ENCODE assay signal across 23 cellular contexts in genomic region chr14:23763394-23763793, GRCh38.
DNase-seq lines count a peak whose midpoint lies in the region; ATAC-seq, FAIRE-seq and TF ChIP-seq lines count a peak whose summit lies in the region.
"Had no signal": no experiment of that assay in that cellular context is flagged by ENCODE, and none has a peak within 500 bp of the region (broad histone marks: within the 10 kb centered on the region; RNA-seq: fewer than 3 reads in every experiment).

No MANE protein-coding gene starts in this region.

- H2AK5ac ChIP-seq in IMR-90 (ENCODE audit: low read depth, low read length), result no peak overlapping the region

- H3K27me3 ChIP-seq in IMR-90 (ENCODE audit: control insufficient read depth, insufficient read depth, low read length), result no peaks in the 10 kb centered on the region
- peaks cover 3% of the 10 kb centered on the region for H3K27me3 ChIP-seq in effector memory CD4-positive, alpha-beta T cell (replicated peaks; ENCODE audit: control insufficient read depth, insufficient read depth, low read length, poor library complexity, severe bottlenecking)
- H3K27me3 ChIP-seq: BE2C, BLaER1 had no signal

- H3K9ac ChIP-seq in IMR-90 (ENCODE audit: low read depth, low read length), result no peak overlapping the region
- H3K9ac ChIP-seq: BLaER1 had no signal

- no peak overlapping the region for H4K8ac ChIP-seq in IMR-90 (ENCODE audit: low read depth in 2 of 2, low read length in 2 of 2)

- no peak overlapping the region for H3K4ac ChIP-seq in IMR-90 (ENCODE audit: low read depth, low read length)

- ATAC-seq in A549 (no peak), IMR-90 (ENCODE audit: low read depth) (no peak), left lobe of liver (peak; percentile 31)
- ATAC-seq: GM12878 had no signal

- no peak for TF ChIP-seq RAD21 in A549 (conservative IDR thresholded peaks at IDR 0.05 in 1 of 2, IDR thresholded peaks at IDR 0.05 in 1 of 2)
- TF ChIP-seq RAD21 in IMR-90 (IDR thresholded peaks at IDR 0.05; ENCODE audit: low read length), result no peak

- no peak overlapping the region for H4K91ac ChIP-seq in IMR-90 (ENCODE audit: insufficient read depth, low read depth, low read length)

- intact Hi-C loops in IMR-90 (cut with micrococcal nuclease), result no loop called here

- H3K9me3 ChIP-seq in A549 (no peaks in the 10 kb centered on the region), IMR-90 (ENCODE audit: control insufficient read depth, insufficient read depth, low read length) (no peaks in the 10 kb centered on the region)
- H3K9me3 ChIP-seq in effector memory CD4-positive, alpha-beta T cell (ENCODE audit: control insufficient read depth, low read length), result no peaks in the 10 kb centered on the region
- H3K9me3 ChIP-seq: BE2C, BLaER1 had no signal

- H3K27ac ChIP-seq in A549 (no peak overlapping the region), IMR-90 (ENCODE audit: insufficient read depth, low read length) (no peak overlapping the region)
- no peak overlapping the region for H3K27ac ChIP-seq in effector memory CD4-positive, alpha-beta T cell (ENCODE audit: insufficient read depth, low read length, poor library complexity, severe bottlenecking)
- H3K27ac ChIP-seq: BLaER1 had no signal

- DNase-seq in A549 (ENCODE audit: low read depth in 1 of 2, low spot score in 1 of 2) (no peak), IMR-90 (no peak), left lobe of liver (ENCODE audit: low spot score) (no peak), 8988T (no peak)
- DNase-seq in effector memory CD4-positive, alpha-beta T cell, result no peak
- DNase-seq: ACHN; BE2C; C1 segment of cervical spinal cord; CD4-positive, alpha-beta memory T cell; CD4-positive, CD25-positive, alpha-beta regulatory T cell; CD8-positive, alpha-beta memory T cell; COR-L47; DMS 273 treated with DMSO at 0.1 percent for 48 hours; DMS153; DMS53; DMS79; DND-41; EL; GDM1 had no signal

- no peak overlapping the region for H2BK20ac ChIP-seq in IMR-90 (ENCODE audit: low read depth, low read length)

- FAIRE-seq in A549 (lab: Jason Lieb, UNC), result no peak
- FAIRE-seq: GM12878, GM12892, GM18507 had no signal

- H3K4me1 ChIP-seq in A549, result no peaks in the 10 kb centered on the region
- H3K4me1 ChIP-seq in IMR-90 (ENCODE audit: control insufficient read depth, insufficient read depth, low read length), result no peaks in the 10 kb centered on the region
- no peaks in the 10 kb centered on the region for H3K4me1 ChIP-seq in effector memory CD4-positive, alpha-beta T cell (ENCODE audit: control insufficient read depth, insufficient read depth, low read length, poor library complexity, severe bottlenecking)
- H3K4me1 ChIP-seq: BE2C, BLaER1 had no signal

- no peaks in the 10 kb centered on the region for H3K9me1 ChIP-seq in IMR-90 (ENCODE audit: insufficient read depth, low read length)

- TF ChIP-seq POLR2A in A549 (IDR thresholded peaks at IDR 0.05; ENCODE audit: low read length) (no peak), IMR-90 (IDR thresholded peaks at IDR 0.05; ENCODE audit: low read depth, low read length) (no peak)

- no peak overlapping the region for H3K14ac ChIP-seq in IMR-90 (replicated peaks; ENCODE audit: low read depth, low read length)

- no peak overlapping the region for H2BK5ac ChIP-seq in IMR-90 (ENCODE audit: low read depth, low read length, poor library complexity, severe bottlenecking)

- WGBS in A549 (ENCODE audit: missing lambda C conversion rate), result 10% methylated on average over 1 of the region's 1 CpG
- no CpG with 5 or more reads among the region's 1 CpG for WGBS in IMR-90 (ENCODE audit: extremely low coverage in 2 of 2, insufficient read length in 1 of 2), 2 experiments

- no peak overlapping the region for H2AFZ ChIP-seq in IMR-90 (replicated peaks; ENCODE audit: low read length, poor library complexity)

- no peaks in the 10 kb centered on the region for H4K20me1 ChIP-seq in IMR-90 (ENCODE audit: insufficient read depth, low read length)
- H4K20me1 ChIP-seq: BLaER1 had no signal

- BruUV-seq in IMR-90 (replicated peaks; lab: Mats Ljungman, UMichigan), result no TSS peak

- H4K5ac ChIP-seq in IMR-90 (ENCODE audit: low read depth, low read length), result no peak overlapping the region

- no peaks in the 10 kb centered on the region for H3K79me1 ChIP-seq in IMR-90 (ENCODE audit: low read depth in 1 of 2, low read length in 2 of 2)

- no peak overlapping the region for H2AK9ac ChIP-seq in IMR-90 (replicated peaks; ENCODE audit: low read depth, low read length, poor library complexity)

- CTCF ChIA-PET in A549 (lab: Yijun Ruan, JAX), result interaction anchor here (1.7 kb wide), 1 partner anchor 147 kb away, joined by 5 read pairs; no protein-coding TSS in a partner anchor
- CTCF ChIA-PET in IMR-90 (lab: Yijun Ruan, JAX), result no interaction called here

- H3K4me2 ChIP-seq in A549 (no peak overlapping the region), IMR-90 (ENCODE audit: low read depth, low read length) (no peak overlapping the region)
- H3K4me2 ChIP-seq: BLaER1 had no signal

- POLR2A ChIA-PET in A549 (lab: Yijun Ruan, JAX), result no interaction called here
- POLR2A ChIA-PET in IMR-90 (lab: Charles Lee; ENCODE audit: unreplicated experiment), result no interaction called here

- H2BK120ac ChIP-seq in IMR-90 (ENCODE audit: low read depth, low read length), result no peak overlapping the region

- H3K4me3 ChIP-seq in A549 (no peak overlapping the region), IMR-90 (ENCODE audit: insufficient read depth, low read depth, low read length) (no peak overlapping the region)
- no peak overlapping the region for H3K4me3 ChIP-seq in effector memory CD4-positive, alpha-beta T cell (ENCODE audit: insufficient read depth, low read depth, low read length, poor library complexity, severe bottlenecking)
- H3K4me3 ChIP-seq: BLaER1, GM12878 had no signal

- no peak for TF ChIP-seq EP300 in A549 (IDR thresholded peaks at IDR 0.05)

- H3K18ac ChIP-seq in IMR-90 (ENCODE audit: low read depth, low read length), result no peak overlapping the region

- H3K56ac ChIP-seq in IMR-90 (ENCODE audit: extremely low read depth, insufficient read depth, low read length), result no peak overlapping the region

- in situ Hi-C loops in IMR-90 (cut with MboI; ENCODE audit: low sequenced_read_pairs), result no loop called here

- dilution Hi-C loops in IMR-90 (cut with HindIII; ENCODE audit: low sequenced_read_pairs, unreplicated experiment), result no loop called here

- no peaks in the 10 kb centered on the region for H3K36me3 ChIP-seq in IMR-90 (ENCODE audit: control insufficient read depth, insufficient read depth, low read length)
- no peaks in the 10 kb centered on the region for H3K36me3 ChIP-seq in effector memory CD4-positive, alpha-beta T cell (ENCODE audit: control insufficient read depth, insufficient read depth, low read length)
- H3K36me3 ChIP-seq: BE2C, BLaER1 had no signal

- TF ChIP-seq CTCF in A549 (IDR thresholded peaks at IDR 0.05) (no peak), IMR-90 (conservative IDR thresholded peaks at IDR 0.05; ENCODE audit: low read depth, low read length) (no peak)

- no peak overlapping the region for H3K23ac ChIP-seq in IMR-90 (ENCODE audit: low read depth, low read length)

- no peak overlapping the region for H2BK15ac ChIP-seq in IMR-90 (ENCODE audit: low read depth, low read length)

TF ChIP-seq in A549, 52 proteins besides CTCF, POLR2A, EP300 and RAD21:
- TF ChIP-seq JUN (IDR thresholded peaks at IDR 0.05), result no peak
- TF ChIP-seq MAFK (IDR thresholded peaks at IDR 0.05; ENCODE audit: partially characterized antibody), result peak; percentile 43
- TF ChIP-seq HDAC2 (IDR thresholded peaks at IDR 0.05), result no peak
- TF ChIP-seq GATA3 (IDR thresholded peaks at IDR 0.05; ENCODE audit: borderline replicate concordance), result no peak
- TF ChIP-seq HOXA7 (CRISPR knock-in tag; IDR thresholded peaks at IDR 0.05), result no peak
- no peak for TF ChIP-seq ATOH8 (CRISPR knock-in tag; IDR thresholded peaks at IDR 0.05; ENCODE audit: low read depth)
- TF ChIP-seq CBX8 (IDR thresholded peaks at IDR 0.05), result no peak
- TF ChIP-seq ZC3H11A (IDR thresholded peaks at IDR 0.05), result no peak

TF ChIP-seq in IMR-90, 13 proteins besides CTCF, POLR2A, EP300 and RAD21:
- TF ChIP-seq MAFK (IDR thresholded peaks at IDR 0.05; ENCODE audit: low read depth, low read length) (peak; percentile 9; the same call in 1 of the 2 replicates), ELK1 (IDR thresholded peaks at IDR 0.05; ENCODE audit: borderline replicate concordance, low read depth, low read length) (no peak), USF2 (IDR thresholded peaks at IDR 0.05; ENCODE audit: low read depth, low read length) (no peak)
